In genomic region chr20:8326899-8327298, GRCh38 we compare ENCODE assay signal across 31 cellular contexts.
DNase-seq lines count a peak whose midpoint lies in the region; ATAC-seq, FAIRE-seq and TF ChIP-seq lines count a peak whose summit lies in the region.
"Had no signal": no experiment of that assay in that cellular context is flagged by ENCODE, and none has a peak within 500 bp of the region (broad histone marks: within the 10 kb centered on the region; RNA-seq: fewer than 3 reads in every experiment).

No MANE protein-coding gene starts in this region.

- ATAC-seq in HepG2 (no peak), right lobe of liver (no peak), HG03571 (IDR thresholded peaks at IDR 0.05; ENCODE audit: unreplicated experiment) (no peak)
- ATAC-seq: A549; CD8-positive, alpha-beta T cell had no signal

- H3K4ac ChIP-seq in mesenchymal stem cell (ENCODE audit: low read depth in 1 of 2, low read length in 2 of 2), result no peak overlapping the region

- H3K9me3 ChIP-seq in HepG2 (ENCODE audit: low read length) (no peaks in the 10 kb centered on the region), right lobe of liver (no peaks in the 10 kb centered on the region), mesenchymal stem cell (ENCODE audit: control insufficient read depth, low read length) (no peaks in the 10 kb centered on the region)
- H3K9me3 ChIP-seq: A549, BE2C, Caco-2 had no signal

- CTCF ChIA-PET in HepG2 (lab: Yijun Ruan, JAX; ENCODE audit: low intra/inter-chr PET ratio, low total read pairs), result no interaction called here

- no peak overlapping the region for H3K18ac ChIP-seq in mesenchymal stem cell (ENCODE audit: low read depth in 1 of 2, low read length in 2 of 2)

- no peaks in the 10 kb centered on the region for H3K79me1 ChIP-seq in mesenchymal stem cell (replicated peaks; ENCODE audit: low read length, poor library complexity, severe bottlenecking)

- H3K9ac ChIP-seq in HepG2 (ENCODE audit: insufficient read depth, low read depth, low read length), result no peak overlapping the region
- no peak overlapping the region for H3K9ac ChIP-seq in mesenchymal stem cell (ENCODE audit: low read length)
- H3K9ac ChIP-seq: BLaER1; BLaER1 treated with 17β-estradiol and CSF1 and Interleukin-3, amounts not matched to agents 10 nM and 100 nM had no signal

- H3K36me3 ChIP-seq in HepG2 (replicated peaks in 1 of 2; ENCODE audit: control insufficient read depth in 1 of 2, insufficient read depth in 2 of 2, low read length in 2 of 2) (peaks cover 0 to 2% of the 10 kb centered on the region in 2 experiments; a peak in 3 of 5 replicates), right lobe of liver (no peaks in the 10 kb centered on the region), mesenchymal stem cell (ENCODE audit: control insufficient read depth in 1 of 2, insufficient read depth in 2 of 2, low read depth in 1 of 2, low read length in 2 of 2) (no peaks in the 10 kb centered on the region)
- H3K36me3 ChIP-seq: BE2C, BLaER1 had no signal

- H2BK5ac ChIP-seq in mesenchymal stem cell (ENCODE audit: low read depth, low read length, poor library complexity, severe bottlenecking), result no peak overlapping the region

- no peaks in the 10 kb centered on the region for H3K27me3 ChIP-seq in HepG2 (ENCODE audit: control insufficient read depth in 1 of 2, insufficient read depth in 2 of 2, low read length in 2 of 2)
- no peaks in the 10 kb centered on the region for H3K27me3 ChIP-seq in right lobe of liver
- H3K27me3 ChIP-seq in mesenchymal stem cell (ENCODE audit: control insufficient read depth in 1 of 2, insufficient read depth in 1 of 2, low read length in 2 of 2), result no peaks in the 10 kb centered on the region
- H3K27me3 ChIP-seq: BE2C; BLaER1; BLaER1 treated with 17β-estradiol and CSF1 and Interleukin-3, amounts not matched to agents 10 nM and 100 nM had no signal

- H3K4me3 ChIP-seq in HepG2 (replicated peaks in 1 of 3; ENCODE audit: insufficient read depth in 1 of 3, low read depth in 2 of 3, low read length in 3 of 3) (no peak overlapping the region), right lobe of liver (no peak overlapping the region), mesenchymal stem cell (ENCODE audit: insufficient read depth in 1 of 2, low read depth in 1 of 2, low read length in 2 of 2) (no peak overlapping the region)
- H3K4me3 ChIP-seq: A549; BLaER1; BLaER1 treated with 17β-estradiol and CSF1 and Interleukin-3, amounts not matched to agents 10 nM and 100 nM had no signal

- no peak for TF ChIP-seq RAD21 in HepG2 (CRISPR knock-in tag; IDR thresholded peaks at IDR 0.05)

- POLR2A ChIA-PET in HepG2 (lab: Yijun Ruan, JAX), result no interaction called here

- in situ Hi-C loops in HepG2 (cut with HindIII; ENCODE audit: extremely low pct_ligation_motif_present, low pct_unique_long_range_greater_than_20kb), result no loop called here

- no peak overlapping the region for H2BK15ac ChIP-seq in mesenchymal stem cell (ENCODE audit: low read depth, poor library complexity, severe bottlenecking)

- WGBS in HepG2 (ENCODE audit: low lambda C conversion rate), result 96% methylated on average over 5 of the region's 5 CpGs
- 100% methylated on average over 4 of the region's 5 CpGs for WGBS in right lobe of liver (ENCODE audit: insufficient coverage, low coverage, low lambda C conversion rate, missing lambda C conversion rate)
- WGBS in mesenchymal stem cell, result 90% methylated on average over 5 of the region's 5 CpGs

- no peak for TF ChIP-seq POLR2A in HepG2 (IDR thresholded peaks at IDR 0.05; ENCODE audit: insufficient read depth in 1 of 2, low read depth in 2 of 2, low read length in 2 of 2)
- TF ChIP-seq POLR2A in right lobe of liver (IDR thresholded peaks at IDR 0.05), result no peak

- peak overlapping the region; percentile 25 for H2AK5ac ChIP-seq in mesenchymal stem cell (ENCODE audit: low read length, severe bottlenecking)

- H4K8ac ChIP-seq in mesenchymal stem cell (ENCODE audit: low read length), result no peak overlapping the region

- no peaks in the 10 kb centered on the region for H3K79me2 ChIP-seq in HepG2 (ENCODE audit: insufficient read depth, low read length)

- no peak for FAIRE-seq in HepG2 (lab: Jason Lieb, UNC)
- FAIRE-seq: A204.1, A549, D721Med had no signal

- BruUV-seq in HepG2 (replicated peaks; lab: Mats Ljungman, UMichigan), result no TSS peak

- intact Hi-C loops in HepG2 (cut with micrococcal nuclease; ENCODE audit: unreplicated experiment), result no loop called here
- intact Hi-C loops in right lobe of liver (cut with DNase I), result no loop called here

- H3K27ac ChIP-seq in HepG2 (ENCODE audit: extremely low read length, insufficient read depth, low read length), result no peak overlapping the region
- H3K27ac ChIP-seq in right lobe of liver, result no peak overlapping the region
- H3K27ac ChIP-seq in mesenchymal stem cell (ENCODE audit: low read length, poor library complexity, severe bottlenecking), result no peak overlapping the region
- H3K27ac ChIP-seq: 22Rv1; A549; BLaER1; BLaER1 treated with 17β-estradiol and CSF1 and Interleukin-3, amounts not matched to agents 10 nM and 100 nM; C4-2B had no signal

- no peak overlapping the region for H2BK12ac ChIP-seq in mesenchymal stem cell (ENCODE audit: low read length in 2 of 2)

- H4K20me1 ChIP-seq in HepG2 (ENCODE audit: insufficient read depth, low read length), result no peaks in the 10 kb centered on the region
- H4K20me1 ChIP-seq: BLaER1; BLaER1 treated with 17β-estradiol and CSF1 and Interleukin-3, amounts not matched to agents 10 nM and 100 nM had no signal

- H3K23ac ChIP-seq in mesenchymal stem cell (ENCODE audit: low read length in 2 of 2), result no peak overlapping the region

- TF ChIP-seq CTCF in HepG2 (CRISPR knock-in tag; IDR thresholded peaks at IDR 0.05) (no peak), right lobe of liver (IDR thresholded peaks at IDR 0.05) (no peak)

- TF ChIP-seq EP300 in HepG2 (IDR thresholded peaks at IDR 0.05; ENCODE audit: low read depth in 2 of 2, low read length in 2 of 2) (no peak), HepG2 (CRISPR knock-in tag; IDR thresholded peaks at IDR 0.05; ENCODE audit: borderline replicate concordance) (no peak)

- no peak overlapping the region for H2BK120ac ChIP-seq in mesenchymal stem cell (ENCODE audit: low read depth, low read length)

- DNase-seq in HepG2 (ENCODE audit: low spot score), result no peak
- DNase-seq in right lobe of liver, result no peak
- no peak for DNase-seq in mesenchymal stem cell
- DNase-seq: 8988T; ACHN; AML-193; BE2C; C1 segment of cervical spinal cord; Caco-2; Calu3; CD4-positive, alpha-beta memory T cell; CD4-positive, alpha-beta T cell; CD4-positive, CD25-positive, alpha-beta regulatory T cell; CD8-positive, alpha-beta memory T cell; CD8-positive, alpha-beta T cell; COR-L47; DMS 273 treated with DMSO at 0.1 percent for 48 hours; DMS153; DMS53; DMS79; DMS79 treated with DMSO at 0.1 percent for 48 hours; DND-41; EL had no signal

- no peak overlapping the region for H4K91ac ChIP-seq in mesenchymal stem cell (ENCODE audit: low read length)

- no peak overlapping the region for H3K4me2 ChIP-seq in HepG2 (ENCODE audit: low read depth, low read length)
- no peak overlapping the region for H3K4me2 ChIP-seq in mesenchymal stem cell (ENCODE audit: low read length, poor library complexity, severe bottlenecking)
- H3K4me2 ChIP-seq: A549; BLaER1; BLaER1 treated with 17β-estradiol and CSF1 and Interleukin-3, amounts not matched to agents 10 nM and 100 nM had no signal

- H2AFZ ChIP-seq in HepG2 (ENCODE audit: low read length) (no peak overlapping the region), mesenchymal stem cell (ENCODE audit: low read depth, low read length) (no peak overlapping the region)

- no peak overlapping the region for H3K14ac ChIP-seq in mesenchymal stem cell (ENCODE audit: low read length in 2 of 2)

- H3K4me1 ChIP-seq in HepG2 (ENCODE audit: insufficient read depth, low read length), result peaks cover 55% of the 10 kb centered on the region
- no peaks in the 10 kb centered on the region for H3K4me1 ChIP-seq in right lobe of liver
- peaks cover 2% of the 10 kb centered on the region for H3K4me1 ChIP-seq in mesenchymal stem cell (ENCODE audit: control insufficient read depth, insufficient read depth, low read depth, low read length)
- H3K4me1 ChIP-seq: A549 had no signal

TF ChIP-seq in HepG2, 621 proteins besides CTCF, POLR2A, EP300 and RAD21 (continues in another document):
- TF ChIP-seq AHDC1 (CRISPR knock-in tag; IDR thresholded peaks at IDR 0.05; ENCODE audit: borderline replicate concordance) (peak; percentile 18; the same call in 1 of the 2 replicates), TBX2 (CRISPR knock-in tag; IDR thresholded peaks at IDR 0.05; ENCODE audit: borderline replicate concordance) (no peak)
